25 cellular contexts compared by ENCODE assay signal in the genomic region with DNA sequence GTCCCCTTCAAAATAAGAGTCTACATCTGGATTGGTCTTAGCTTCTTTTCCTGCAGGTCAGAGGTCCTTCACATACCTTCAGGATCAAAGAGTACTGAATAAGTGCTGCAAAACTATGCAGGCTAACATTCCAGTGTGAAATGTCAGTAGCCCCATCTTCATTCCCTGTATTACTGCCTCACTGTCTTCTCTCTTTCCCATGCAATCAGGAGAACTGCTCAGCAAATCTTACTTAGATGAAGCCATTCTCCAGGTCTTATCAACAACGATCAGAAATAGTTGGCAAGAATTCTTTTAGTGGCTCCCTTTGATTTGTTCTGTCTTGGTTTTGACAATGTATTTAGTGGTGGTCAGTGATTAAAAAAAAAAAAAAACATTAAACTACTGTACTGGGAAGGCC. TPM values are rescaled to one million over a fixed set of nuclear protein-coding genes. Genes with fewer than 3 reads are reported as not detected.
"Had no signal": no experiment of that assay in that cellular context is flagged by ENCODE, and none has a peak within 500 bp of the region (broad histone marks: within the 10 kb centered on the region; RNA-seq: fewer than 3 reads in every experiment).

No MANE protein-coding gene starts in this region.

- H3K4me1 ChIP-seq: adrenal gland, body of pancreas, SJSA1 had no signal

- H3K27ac ChIP-seq: adrenal gland, body of pancreas, SJSA1 had no signal

- H3K4me3 ChIP-seq: adrenal gland, body of pancreas, MG63, SJSA1 had no signal

- H3K27ac Mint-ChIP-seq: activated CD8-positive, alpha-beta T cell treated with anti-CD3 and anti-CD28 coated beads for 36 hours; activated naive CD8-positive, alpha-beta T cell treated with anti-CD3 and anti-CD28 coated beads, Interleukin-2, amount 10 ng/mL, durations not matched to agents 7 days and 5 days had no signal

- H3K27me3 Mint-ChIP-seq: activated CD8-positive, alpha-beta T cell treated with anti-CD3 and anti-CD28 coated beads for 36 hours; activated naive CD8-positive, alpha-beta T cell treated with anti-CD3 and anti-CD28 coated beads, Interleukin-2, amount 10 ng/mL, durations not matched to agents 7 days and 5 days; central memory CD8-positive, alpha-beta T cell had no signal

- H3K36me3 ChIP-seq: adrenal gland, MG63, SJSA1 had no signal

- ATAC-seq: activated CD4-positive, CD25-positive, alpha-beta regulatory T cell treated with anti-CD3 and anti-CD28 coated beads, Interleukin-2, amount 50 U/mL, for 24 hours; activated CD8-positive, alpha-beta T cell treated with anti-CD3 and anti-CD28 coated beads for 36 hours; body of pancreas; PC-3; SK-N-SH treated with all-trans-retinoic acid at 6 μM for 48 hours had no signal

- H3K4me1 Mint-ChIP-seq: activated naive CD8-positive, alpha-beta T cell treated with anti-CD3 and anti-CD28 coated beads, Interleukin-2, amount 10 ng/mL, durations not matched to agents 7 days and 5 days; central memory CD8-positive, alpha-beta T cell had no signal

- H3K36me3 Mint-ChIP-seq: activated naive CD8-positive, alpha-beta T cell treated with anti-CD3 and anti-CD28 coated beads, Interleukin-2, amount 10 ng/mL, durations not matched to agents 7 days and 5 days had no signal

- DNase-seq: activated CD4-positive, alpha-beta T cell treated with anti-CD3 and anti-CD28 coated beads for 4 hours; activated CD8-positive, alpha-beta memory T cell treated with anti-CD3 and anti-CD28 coated beads, Interleukin-2, amount 50 U/mL, for 4 hours; activated CD8-positive, alpha-beta T cell treated with anti-CD3 and anti-CD28 coated beads for 36 hours; activated naive CD4-positive, alpha-beta T cell treated with anti-CD3 and anti-CD28 coated beads, Interleukin-2, amount 50 U/mL, for 16 hours; activated naive CD8-positive, alpha-beta T cell treated with anti-CD3 and anti-CD28 coated beads, Interleukin-2, amount 10 ng/mL, durations not matched to agents 7 days and 5 days; activated T-cell treated with anti-CD3 and anti-CD28 coated beads, Interleukin-2, amount 50 U/mL, for 1 hour; adrenal gland; aorta; body of pancreas; MG63; NCI-H1092 treated with DMSO at 0.1 percent for 48 hours; NCI-H1417 treated with DMSO at 0.1 percent for 48 hours; NCI-H1694 treated with DMSO at 0.1 percent for 48 hours; NCI-H2029 treated with DMSO at 0.1 percent for 48 hours; NCI-H510A treated with DMSO at 0.1 percent for 48 hours; NCI-H69; PC-3; SHP77; SW 1271 had no signal

- H3K4me3 Mint-ChIP-seq: activated CD8-positive, alpha-beta T cell treated with anti-CD3 and anti-CD28 coated beads for 36 hours; activated naive CD8-positive, alpha-beta T cell treated with anti-CD3 and anti-CD28 coated beads, Interleukin-2, amount 10 ng/mL, durations not matched to agents 7 days and 5 days; central memory CD8-positive, alpha-beta T cell had no signal

- H3K9me3 ChIP-seq: adrenal gland, MG63, SJSA1 had no signal

- H3K27me3 ChIP-seq: adrenal gland, body of pancreas, MG63, SJSA1 had no signal

RNA-seq across cellular contexts. Expression of gene IQCM, which starts 26.0 kb away (rescaled TPM):
- total RNA-seq: activated CD8-positive, alpha-beta T cell treated with anti-CD3 and anti-CD28 coated beads for 36 hours; activated naive CD8-positive, alpha-beta T cell treated with anti-CD3 and anti-CD28 coated beads, Interleukin-2, amount 10 ng/mL, durations not matched to agents 7 days and 5 days; adrenal gland; aorta; body of pancreas; bronchial epithelial cell; PC-3; SJSA1; T-helper 1 cell treated with Interleukin-12 subunit alpha and Interleukin-12 subunit beta and Interleukin-4 antibody, amounts not matched to agents 30 ng/mL and 1 ng/mL, for 36 hours had no signal
- polyA plus RNA-seq: adrenal gland, aorta had no signal
